2 cellular contexts compared by ENCODE assay signal in the genomic region with DNA sequence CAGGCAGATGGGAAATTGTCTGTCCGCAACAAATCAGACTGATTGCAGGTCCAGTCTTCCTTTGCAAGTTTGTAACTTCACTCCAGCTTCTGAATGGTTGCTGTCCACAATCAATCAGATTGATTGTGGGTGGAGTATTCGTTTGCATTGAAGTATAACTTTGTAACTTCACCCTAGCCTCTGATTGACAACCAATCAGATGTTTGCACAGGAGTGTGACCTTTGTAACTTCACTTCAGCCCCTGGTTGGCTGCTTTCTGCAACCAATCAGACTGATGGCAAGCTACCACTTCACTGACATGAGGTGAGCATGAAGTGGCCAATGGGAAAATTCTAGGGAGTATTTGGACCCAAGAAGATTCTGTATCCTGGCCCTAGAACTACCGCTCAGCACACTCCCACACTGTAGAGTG.
TF ChIP-seq lines count a peak whose summit lies in the region.

No MANE protein-coding gene starts in this region.

TF ChIP-seq in GM23338, 12 proteins besides CTCF, POLR2A, EP300 and RAD21 (continued from another document and continues in another):
- no peak for TF ChIP-seq ZNF462 (CRISPR knock-in tag; IDR thresholded peaks at IDR 0.05)
- TF ChIP-seq, protein P1, sequence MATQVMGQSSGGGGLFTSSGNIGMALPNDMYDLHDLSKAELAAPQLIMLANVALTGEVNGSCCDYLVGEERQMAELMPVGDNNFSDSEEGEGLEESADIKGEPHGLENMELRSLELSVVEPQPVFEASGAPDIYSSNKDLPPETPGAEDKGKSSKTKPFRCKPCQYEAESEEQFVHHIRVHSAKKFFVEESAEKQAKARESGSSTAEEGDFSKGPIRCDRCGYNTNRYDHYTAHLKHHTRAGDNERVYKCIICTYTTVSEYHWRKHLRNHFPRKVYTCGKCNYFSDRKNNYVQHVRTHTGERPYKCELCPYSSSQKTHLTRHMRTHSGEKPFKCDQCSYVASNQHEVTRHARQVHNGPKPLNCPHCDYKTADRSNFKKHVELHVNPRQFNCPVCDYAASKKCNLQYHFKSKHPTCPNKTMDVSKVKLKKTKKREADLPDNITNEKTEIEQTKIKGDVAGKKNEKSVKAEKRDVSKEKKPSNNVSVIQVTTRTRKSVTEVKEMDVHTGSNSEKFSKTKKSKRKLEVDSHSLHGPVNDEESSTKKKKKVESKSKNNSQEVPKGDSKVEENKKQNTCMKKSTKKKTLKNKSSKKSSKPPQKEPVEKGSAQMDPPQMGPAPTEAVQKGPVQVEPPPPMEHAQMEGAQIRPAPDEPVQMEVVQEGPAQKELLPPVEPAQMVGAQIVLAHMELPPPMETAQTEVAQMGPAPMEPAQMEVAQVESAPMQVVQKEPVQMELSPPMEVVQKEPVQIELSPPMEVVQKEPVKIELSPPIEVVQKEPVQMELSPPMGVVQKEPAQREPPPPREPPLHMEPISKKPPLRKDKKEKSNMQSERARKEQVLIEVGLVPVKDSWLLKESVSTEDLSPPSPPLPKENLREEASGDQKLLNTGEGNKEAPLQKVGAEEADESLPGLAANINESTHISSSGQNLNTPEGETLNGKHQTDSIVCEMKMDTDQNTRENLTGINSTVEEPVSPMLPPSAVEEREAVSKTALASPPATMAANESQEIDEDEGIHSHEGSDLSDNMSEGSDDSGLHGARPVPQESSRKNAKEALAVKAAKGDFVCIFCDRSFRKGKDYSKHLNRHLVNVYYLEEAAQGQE (IDR thresholded peaks at IDR 0.05; ENCODE audit: unreplicated experiment) = no peak
- no peak for TF ChIP-seq JUNB (IDR thresholded peaks at IDR 0.05; ENCODE audit: unreplicated experiment)
- no peak for TF ChIP-seq POLR2AphosphoS5 (IDR thresholded peaks at IDR 0.05; ENCODE audit: low read depth)
- no peak for TF ChIP-seq CREB1 (CRISPR knock-in tag; IDR thresholded peaks at IDR 0.05; ENCODE audit: low read depth)
- TF ChIP-seq ZNF114 (CRISPR knock-in tag; IDR thresholded peaks at IDR 0.05) = no peak
- TF ChIP-seq, protein P2, sequence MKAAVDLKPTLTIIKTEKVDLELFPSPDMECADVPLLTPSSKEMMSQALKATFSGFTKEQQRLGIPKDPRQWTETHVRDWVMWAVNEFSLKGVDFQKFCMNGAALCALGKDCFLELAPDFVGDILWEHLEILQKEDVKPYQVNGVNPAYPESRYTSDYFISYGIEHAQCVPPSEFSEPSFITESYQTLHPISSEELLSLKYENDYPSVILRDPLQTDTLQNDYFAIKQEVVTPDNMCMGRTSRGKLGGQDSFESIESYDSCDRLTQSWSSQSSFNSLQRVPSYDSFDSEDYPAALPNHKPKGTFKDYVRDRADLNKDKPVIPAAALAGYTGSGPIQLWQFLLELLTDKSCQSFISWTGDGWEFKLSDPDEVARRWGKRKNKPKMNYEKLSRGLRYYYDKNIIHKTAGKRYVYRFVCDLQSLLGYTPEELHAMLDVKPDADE (IDR thresholded peaks at IDR 0.05) = no peak
- no peak for TF ChIP-seq ZNF331 (CRISPR knock-in tag; IDR thresholded peaks at IDR 0.05; ENCODE audit: low read depth)
- TF ChIP-seq EZH2phosphoT487 (IDR thresholded peaks at IDR 0.05; ENCODE audit: unreplicated experiment) = no peak
- no peak for TF ChIP-seq NANOG (IDR thresholded peaks at IDR 0.05; ENCODE audit: borderline replicate concordance)

TF ChIP-seq in SK-N-SH, 30 proteins besides CTCF, POLR2A, EP300 and RAD21:
- no peak for TF ChIP-seq GATA2 (CRISPR knock-in tag; IDR thresholded peaks at IDR 0.05)
- TF ChIP-seq SIN3A (IDR thresholded peaks at IDR 0.05; ENCODE audit: borderline replicate concordance, low read depth, low read length) = no peak
- TF ChIP-seq, protein P3, sequence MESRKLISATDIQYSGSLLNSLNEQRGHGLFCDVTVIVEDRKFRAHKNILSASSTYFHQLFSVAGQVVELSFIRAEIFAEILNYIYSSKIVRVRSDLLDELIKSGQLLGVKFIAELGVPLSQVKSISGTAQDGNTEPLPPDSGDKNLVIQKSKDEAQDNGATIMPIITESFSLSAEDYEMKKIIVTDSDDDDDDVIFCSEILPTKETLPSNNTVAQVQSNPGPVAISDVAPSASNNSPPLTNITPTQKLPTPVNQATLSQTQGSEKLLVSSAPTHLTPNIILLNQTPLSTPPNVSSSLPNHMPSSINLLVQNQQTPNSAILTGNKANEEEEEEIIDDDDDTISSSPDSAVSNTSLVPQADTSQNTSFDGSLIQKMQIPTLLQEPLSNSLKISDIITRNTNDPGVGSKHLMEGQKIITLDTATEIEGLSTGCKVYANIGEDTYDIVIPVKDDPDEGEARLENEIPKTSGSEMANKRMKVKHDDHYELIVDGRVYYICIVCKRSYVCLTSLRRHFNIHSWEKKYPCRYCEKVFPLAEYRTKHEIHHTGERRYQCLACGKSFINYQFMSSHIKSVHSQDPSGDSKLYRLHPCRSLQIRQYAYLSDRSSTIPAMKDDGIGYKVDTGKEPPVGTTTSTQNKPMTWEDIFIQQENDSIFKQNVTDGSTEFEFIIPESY (IDR thresholded peaks at IDR 0.05; ENCODE audit: borderline replicate concordance, low read depth) = no peak
- no peak for TF ChIP-seq ELF1 (IDR thresholded peaks at IDR 0.05)
- TF ChIP-seq MEF2A (IDR thresholded peaks at IDR 0.05; ENCODE audit: borderline replicate concordance, low read depth) = no peak
- TF ChIP-seq CHD2 (IDR thresholded peaks at IDR 0.05; ENCODE audit: low read length, partially characterized antibody) = no peak
- no peak for TF ChIP-seq TEAD4 (IDR thresholded peaks at IDR 0.05; ENCODE audit: borderline replicate concordance, insufficient read depth)
- TF ChIP-seq NFIC (IDR thresholded peaks at IDR 0.05; ENCODE audit: borderline replicate concordance) = no peak
- TF ChIP-seq, protein P4, sequence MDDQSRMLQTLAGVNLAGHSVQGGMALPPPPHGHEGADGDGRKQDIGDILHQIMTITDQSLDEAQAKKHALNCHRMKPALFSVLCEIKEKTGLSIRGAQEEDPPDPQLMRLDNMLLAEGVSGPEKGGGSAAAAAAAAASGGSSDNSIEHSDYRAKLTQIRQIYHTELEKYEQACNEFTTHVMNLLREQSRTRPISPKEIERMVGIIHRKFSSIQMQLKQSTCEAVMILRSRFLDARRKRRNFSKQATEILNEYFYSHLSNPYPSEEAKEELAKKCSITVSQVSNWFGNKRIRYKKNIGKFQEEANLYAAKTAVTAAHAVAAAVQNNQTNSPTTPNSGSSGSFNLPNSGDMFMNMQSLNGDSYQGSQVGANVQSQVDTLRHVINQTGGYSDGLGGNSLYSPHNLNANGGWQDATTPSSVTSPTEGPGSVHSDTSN (IDR thresholded peaks at IDR 0.05) = no peak
- no peak for TF ChIP-seq YY1 (IDR thresholded peaks at IDR 0.05; ENCODE audit: low read depth)
- TF ChIP-seq SMC3 (IDR thresholded peaks at IDR 0.05; ENCODE audit: low read depth, low read length) = no peak
- no peak for TF ChIP-seq GABPA (IDR thresholded peaks at IDR 0.05; ENCODE audit: low read depth)
- no peak for TF ChIP-seq IRF3 (IDR thresholded peaks at IDR 0.05; ENCODE audit: low read depth, low read length)
- no peak for TF ChIP-seq RXRA (IDR thresholded peaks at IDR 0.05; ENCODE audit: borderline replicate concordance, low read depth)
- TF ChIP-seq RCOR1 (IDR thresholded peaks at IDR 0.05; ENCODE audit: low read length) = no peak
